In genomic region chr2:85551698-85552678, GRCh38 we compare ENCODE assay signal across 8 cellular contexts. TPM values are rescaled to one million over a fixed set of nuclear protein-coding genes. Genes with fewer than 3 reads are reported as not detected.
DNase-seq lines count a peak whose midpoint lies in the region; ATAC-seq and TF ChIP-seq lines count a peak whose summit lies in the region.

No MANE protein-coding gene starts in this region.

- peak; percentile 95 for TF ChIP-seq CTCF in MM.1S (IDR thresholded peaks at IDR 0.05; ENCODE audit: low read length)
- peak; percentile 89 for TF ChIP-seq CTCF in fibroblast of villous mesenchyme (IDR thresholded peaks at IDR 0.05; ENCODE audit: insufficient read depth, low read depth, low read length)
- TF ChIP-seq CTCF in omental fat pad (IDR thresholded peaks at IDR 0.05): peak in 2 of 3 donors; percentile 30 to 45
- TF ChIP-seq CTCF in thyroid gland (IDR thresholded peaks at IDR 0.05): peak; percentile 74 to 98 (median 92)

- H3K27me3 ChIP-seq in MM.1S (replicated peaks; ENCODE audit: insufficient read depth, low read length): no peaks in the 10 kb centered on the region
- H3K27me3 ChIP-seq in thyroid gland: no peaks in the 10 kb centered on the region

- peaks cover 3% of the 10 kb centered on the region for H3K4me1 Mint-ChIP-seq in activated T-helper 17 cell treated with anti-CD3 and anti-CD28 coated beads, Interleukin-2, amount 50 U/mL, for 72 hours

- H3K4me3 ChIP-seq in MM.1S (ENCODE audit: low read length): no peak overlapping the region
- no peak overlapping the region for H3K4me3 ChIP-seq in fibroblast of villous mesenchyme (ENCODE audit: low read depth, low read length)
- no peak overlapping the region for H3K4me3 ChIP-seq in thyroid gland (replicated peaks in 1 of 3)

- H3K4me1 ChIP-seq in MM.1S (ENCODE audit: low read length): no peaks in the 10 kb centered on the region
- H3K4me1 ChIP-seq in thyroid gland: peaks cover 3 to 4% of the 10 kb centered on the region in 2 donors

- no peak for TF ChIP-seq POLR2A in thyroid gland (IDR thresholded peaks at IDR 0.05)

- H3K9me3 Mint-ChIP-seq in activated T-helper 17 cell treated with anti-CD3 and anti-CD28 coated beads, Interleukin-2, amount 50 U/mL, for 72 hours: no peaks in the 10 kb centered on the region

- H3F3A ChIP-seq in MM.1S (ENCODE audit: insufficient read depth, low read length): peaks cover 16% of the 10 kb centered on the region

- no peak overlapping the region for H3K9ac ChIP-seq in MM.1S (ENCODE audit: low read length)

- peak; percentile 47 for ATAC-seq in GM21381 (IDR thresholded peaks at IDR 0.05; ENCODE audit: unreplicated experiment)
- peak; percentile 86 for ATAC-seq in activated T-helper 17 cell treated with anti-CD3 and anti-CD28 coated beads, Interleukin-2, amount 50 U/mL, for 72 hours (replicated peaks)
- peak; percentile 38 for ATAC-seq in omental fat pad (ENCODE audit: low FRiP score)

- intact Hi-C loops in thyroid gland (cut with DNase I): loop anchor here (2.0 to 5.0 kb wide), 2 partner anchors 131 to 200 kb away; partner anchors contain the start of genes ELMOD3 and RETSAT

- DNase-seq in CMK (ENCODE audit: low read depth): peak; percentile 68
- peak; percentile 83 for DNase-seq in MM.1S
- DNase-seq in SIG-M5 (lab: John Stamatoyannopoulos, UW): peak; percentile 22
- DNase-seq in fibroblast of villous mesenchyme (ENCODE audit: low read depth): peak; percentile 83
- DNase-seq in omental fat pad (ENCODE audit: low spot score): peak; percentile 75
- DNase-seq in thyroid gland: peak; percentile 87 to 92

- H3K9me3 ChIP-seq in MM.1S (replicated peaks; ENCODE audit: insufficient read depth, low read length) (no peaks in the 10 kb centered on the region), thyroid gland (no peaks in the 10 kb centered on the region)

- H4K20me1 ChIP-seq in MM.1S (ENCODE audit: insufficient read depth, low read length): no peaks in the 10 kb centered on the region

- H3K27ac Mint-ChIP-seq in activated T-helper 17 cell treated with anti-CD3 and anti-CD28 coated beads, Interleukin-2, amount 50 U/mL, for 72 hours: no peak overlapping the region

- no peak overlapping the region for H3K4me3 Mint-ChIP-seq in activated T-helper 17 cell treated with anti-CD3 and anti-CD28 coated beads, Interleukin-2, amount 50 U/mL, for 72 hours

- WGBS in thyroid gland, 2 donors: 63 to 65% methylated on average over 9 of the region's 9 CpGs

- H3K27ac ChIP-seq in MM.1S (ENCODE audit: low read length) (no peak overlapping the region), thyroid gland (peak overlapping the region in 2 of 3 donors; percentile 8 to 29)

- H2AFZ ChIP-seq in MM.1S (ENCODE audit: low read length): no peak overlapping the region

- no peaks in the 10 kb centered on the region for H3K9me2 ChIP-seq in MM.1S (replicated peaks; ENCODE audit: insufficient read depth, low read length)

- H3K36me3 Mint-ChIP-seq in activated T-helper 17 cell treated with anti-CD3 and anti-CD28 coated beads, Interleukin-2, amount 50 U/mL, for 72 hours (ENCODE audit: low read depth): peaks cover 89% of the 10 kb centered on the region

- H3K36me3 ChIP-seq in MM.1S (replicated peaks; ENCODE audit: insufficient read depth, low read length): no peaks in the 10 kb centered on the region
- peaks cover 28 to 31% of the 10 kb centered on the region in 2 donors for H3K36me3 ChIP-seq in thyroid gland

- no peaks in the 10 kb centered on the region for H3K79me2 ChIP-seq in MM.1S (ENCODE audit: low read length)

- no peaks in the 10 kb centered on the region for H3K27me3 Mint-ChIP-seq in activated T-helper 17 cell treated with anti-CD3 and anti-CD28 coated beads, Interleukin-2, amount 50 U/mL, for 72 hours

- no peak overlapping the region for H3K4me2 ChIP-seq in MM.1S (ENCODE audit: low read depth, low read length)

RNA-seq across cellular contexts. Expression of gene GGCX, which starts 9.3 kb away (rescaled TPM):
- total RNA-seq in activated T-helper 17 cell treated with anti-CD3 and anti-CD28 coated beads, Interleukin-2, amount 50 U/mL, for 72 hours: 10 to 100 TPM; 21.3 to 21.7 TPM
- total RNA-seq in fibroblast of villous mesenchyme (35.8 and 51.4 TPM in 2 replicates), omental fat pad (10 to 100 TPM; 24.7 to 44.1 (median 39.8) TPM), thyroid gland (10 to 100 TPM; 39.5 to 81.9 (median 51.6) TPM)

RNA-seq across cellular contexts. Expression of gene MAT2A, which starts 13.0 kb away (rescaled TPM):
- 100 to 1,000 TPM; 214 to 308 TPM for total RNA-seq in activated T-helper 17 cell treated with anti-CD3 and anti-CD28 coated beads, Interleukin-2, amount 50 U/mL, for 72 hours
- total RNA-seq in fibroblast of villous mesenchyme: 113 and 124 TPM in 2 replicates
- total RNA-seq in omental fat pad: 1,000 to 10,000 TPM in 1 of 4 donors, 100 to 1,000 TPM in 3; 223 to 1,046 (median 437) TPM
- total RNA-seq in thyroid gland: 100 to 1,000 TPM; 303 to 511 (median 354) TPM

RNA-seq across cellular contexts. Expression of gene VAMP8, which starts 25.4 kb away (rescaled TPM):
- 100 to 1,000 TPM; 103 to 124 TPM for total RNA-seq in activated T-helper 17 cell treated with anti-CD3 and anti-CD28 coated beads, Interleukin-2, amount 50 U/mL, for 72 hours
- 2.2 and 3.5 TPM in 2 replicates for total RNA-seq in fibroblast of villous mesenchyme
- total RNA-seq in omental fat pad: 10 to 100 TPM; 23.3 to 48.7 (median 46.1) TPM
- 100 to 1,000 TPM in 3 of 4 donors, 10 to 100 TPM in 1; 89.6 to 171 (median 121) TPM for total RNA-seq in thyroid gland

RNA-seq across cellular contexts. Expression of gene VAMP5, which starts 32.2 kb away (rescaled TPM):
- total RNA-seq in activated T-helper 17 cell treated with anti-CD3 and anti-CD28 coated beads, Interleukin-2, amount 50 U/mL, for 72 hours: 10 to 100 TPM; 36.8 to 51.2 TPM
- total RNA-seq in fibroblast of villous mesenchyme (18.1 and 22.9 TPM in 2 replicates), omental fat pad (100 to 1,000 TPM in 1 of 4 donors, 10 to 100 TPM in 3; 51.4 to 116 (median 85.0) TPM), thyroid gland (10 to 100 TPM; 13.6 to 41.3 (median 20.7) TPM)

RNA-seq across cellular contexts. Expression of gene RNF181, which starts 43.6 kb away (rescaled TPM):
- 100 to 1,000 TPM; 116 to 156 TPM for total RNA-seq in activated T-helper 17 cell treated with anti-CD3 and anti-CD28 coated beads, Interleukin-2, amount 50 U/mL, for 72 hours
- total RNA-seq in fibroblast of villous mesenchyme (130 and 221 TPM in 2 replicates), omental fat pad (100 to 1,000 TPM in 3 of 4 donors, 10 to 100 TPM in 1; 94.7 to 216 (median 144) TPM), thyroid gland (100 to 1,000 TPM in 3 of 4 donors, 10 to 100 TPM in 1; 86.9 to 202 (median 168) TPM)

Comparison
In these comparisons a context has a peak if more than half of its experiments do, and no peak if none do; other contexts are left out.
1. DNase-seq: peak in every context shown above with its lines; median percentile 90 in thyroid gland; 83 in MM.1S; 83 in fibroblast of villous mesenchyme; 75 in omental fat pad; 68 in CMK; 22 in SIG-M5.
2. CTCF ChIP-seq: peak in every context shown above with its lines; median percentile 95 in MM.1S; 92 in thyroid gland; 89 in fibroblast of villous mesenchyme; 38 in omental fat pad.